In genomic region chr7:6799887-6800286, GRCh38 we compare ENCODE assay signal across 9 cellular contexts. TPM values are rescaled to one million over a fixed set of nuclear protein-coding genes. Genes with fewer than 3 reads are reported as not detected.
DNase-seq lines count a peak whose midpoint lies in the region; ATAC-seq and TF ChIP-seq lines count a peak whose summit lies in the region.
"Not testable (repeated sequence)": the region's sequence is repeated elsewhere in the genome, so short reads cannot be mapped to it uniquely, and the experiment has no call there.
"Had no signal": no experiment of that assay in that cellular context is flagged by ENCODE, and none has a peak within 500 bp of the region (broad histone marks: within the 10 kb centered on the region; RNA-seq: fewer than 3 reads in every experiment).

No MANE protein-coding gene starts in this region.

- not testable (repeated sequence) for H3K9me3 Mint-ChIP-seq in activated CD4-positive, alpha-beta T cell treated with anti-CD3 and anti-CD28 coated beads for 36 hours (ENCODE audit: low read depth); activated T-helper 17 cell treated with anti-CD3 and anti-CD28 coated beads, Interleukin-2, amount 50 U/mL, for 72 hours; activated naive CD8-positive, alpha-beta T cell treated with anti-CD3 and anti-CD28 coated beads, Interleukin-2, amount 50 U/mL, for 24 hours

- TF ChIP-seq CTCF in Panc1 (IDR thresholded peaks at IDR 0.05) = not testable (repeated sequence)

- H3K27ac ChIP-seq in Panc1 (ENCODE audit: low read length) = not testable (repeated sequence)

- not testable (repeated sequence) for BruUV-seq in Panc1 (replicated peaks; lab: Mats Ljungman, UMichigan)

- H3K4me3 ChIP-seq in Panc1 (ENCODE audit: low read depth in 2 of 2, low read length in 2 of 2) = not testable (repeated sequence)

- not testable (repeated sequence) for H3K36me3 Mint-ChIP-seq in activated CD4-positive, alpha-beta T cell treated with anti-CD3 and anti-CD28 coated beads for 36 hours (ENCODE audit: low read depth); activated T-helper 17 cell treated with anti-CD3 and anti-CD28 coated beads, Interleukin-2, amount 50 U/mL, for 72 hours (ENCODE audit: low read depth); activated naive CD8-positive, alpha-beta T cell treated with anti-CD3 and anti-CD28 coated beads, Interleukin-2, amount 50 U/mL, for 24 hours (ENCODE audit: low read depth)

- not testable (repeated sequence) for H3K27me3 ChIP-seq in Panc1 (ENCODE audit: control insufficient read depth, insufficient read depth, low read length)

- not testable (repeated sequence) for H3K4me1 Mint-ChIP-seq in activated CD4-positive, alpha-beta T cell treated with anti-CD3 and anti-CD28 coated beads for 36 hours; activated T-helper 17 cell treated with anti-CD3 and anti-CD28 coated beads, Interleukin-2, amount 50 U/mL, for 72 hours; activated naive CD8-positive, alpha-beta T cell treated with anti-CD3 and anti-CD28 coated beads, Interleukin-2, amount 50 U/mL, for 24 hours

- H3K4me3 Mint-ChIP-seq in activated CD4-positive, alpha-beta T cell treated with anti-CD3 and anti-CD28 coated beads for 36 hours; activated T-helper 17 cell treated with anti-CD3 and anti-CD28 coated beads, Interleukin-2, amount 50 U/mL, for 72 hours; activated naive CD8-positive, alpha-beta T cell treated with anti-CD3 and anti-CD28 coated beads, Interleukin-2, amount 50 U/mL, for 24 hours: not testable (repeated sequence)

- H3K27ac Mint-ChIP-seq in activated CD4-positive, alpha-beta T cell treated with anti-CD3 and anti-CD28 coated beads for 36 hours; activated T-helper 17 cell treated with anti-CD3 and anti-CD28 coated beads, Interleukin-2, amount 50 U/mL, for 72 hours; activated naive CD8-positive, alpha-beta T cell treated with anti-CD3 and anti-CD28 coated beads, Interleukin-2, amount 50 U/mL, for 24 hours: not testable (repeated sequence)

- not testable (repeated sequence) for H3K4me1 ChIP-seq in Panc1 (ENCODE audit: control insufficient read depth, insufficient read depth, low read length)

- in situ Hi-C loops in Panc1 (cut with HindIII; ENCODE audit: low pct_unique_long_range_greater_than_20kb, low sequenced_read_pairs) = not testable (repeated sequence)

- intact Hi-C loops in Panc1 (cut with micrococcal nuclease; ENCODE audit: unreplicated experiment); activated CD4-positive, alpha-beta T cell treated with anti-CD3 and anti-CD28 coated beads for 36 hours (cut with DNase I, micrococcal nuclease): not testable (repeated sequence)

- H3K27me3 Mint-ChIP-seq in activated CD4-positive, alpha-beta T cell treated with anti-CD3 and anti-CD28 coated beads for 36 hours; activated T-helper 17 cell treated with anti-CD3 and anti-CD28 coated beads, Interleukin-2, amount 50 U/mL, for 72 hours; activated naive CD8-positive, alpha-beta T cell treated with anti-CD3 and anti-CD28 coated beads, Interleukin-2, amount 50 U/mL, for 24 hours: not testable (repeated sequence)

- CTCF ChIA-PET in Panc1 (lab: Charles Lee); activated CD4-positive, alpha-beta T cell treated with anti-CD3 and anti-CD28 coated beads for 36 hours (lab: Charles Lee): not testable (repeated sequence)

- POLR2A ChIA-PET in Panc1 (lab: Charles Lee); activated CD4-positive, alpha-beta T cell treated with anti-CD3 and anti-CD28 coated beads for 36 hours (lab: Charles Lee): not testable (repeated sequence)

- not testable (repeated sequence) for H3K36me3 ChIP-seq in Panc1 (ENCODE audit: control insufficient read depth, insufficient read depth, low read length)

- DNase-seq in Panc1 (ENCODE audit: low read depth, low spot score); activated CD4-positive, alpha-beta T cell treated with anti-CD3 and anti-CD28 coated beads for 36 hours; activated naive CD8-positive, alpha-beta T cell treated with anti-CD3 and anti-CD28 coated beads, Interleukin-2, amount 50 U/mL, for 24 hours; stimulated activated naive CD8-positive, alpha-beta T cell treated with anti-CD3 and anti-CD28 coated beads, Interleukin-15, Interleukin-2, amounts not matched to agents 100 U/mL and 50 U/mL, for 24 hours: not testable (repeated sequence)

- peak; percentile 18; the same call in 1 of the 2 replicates for ATAC-seq in Panc1
- peak; percentile 42 for ATAC-seq in activated CD4-positive, alpha-beta T cell treated with anti-CD3 and anti-CD28 coated beads for 36 hours
- ATAC-seq in activated T-helper 17 cell treated with anti-CD3 and anti-CD28 coated beads, Interleukin-2, amount 50 U/mL, for 72 hours (replicated peaks) = peak; percentile 62
- ATAC-seq in activated naive CD8-positive, alpha-beta T cell treated with anti-CD3 and anti-CD28 coated beads, Interleukin-2, amount 50 U/mL, for 24 hours = peak; percentile 51
- ATAC-seq in stimulated activated naive CD8-positive, alpha-beta T cell treated with anti-CD3 and anti-CD28 coated beads, Interleukin-15, Interleukin-2, amounts not matched to agents 100 U/mL and 50 U/mL, for 24 hours = peak; percentile 20

- not testable (repeated sequence) for H3K9me3 ChIP-seq in Panc1 (ENCODE audit: control insufficient read depth, insufficient read depth, low read depth, low read length)

RNA-seq across cellular contexts. Expression of gene CCZ1B, which starts 26.2 kb away (rescaled TPM):
- total RNA-seq in Panc1 (2021; ENCODE audit: unreplicated experiment) = 81.2 TPM
- polyA plus RNA-seq in Panc1 (2012; ENCODE audit: insufficient read length) = 73.0 TPM
- 10 to 100 TPM; 41.9 to 42.4 TPM for total RNA-seq in activated CD4-positive, alpha-beta T cell treated with anti-CD3 and anti-CD28 coated beads for 36 hours
- 10 to 100 TPM; 50.7 to 71.6 TPM for total RNA-seq in activated T-helper 17 cell treated with anti-CD3 and anti-CD28 coated beads, Interleukin-2, amount 50 U/mL, for 72 hours

RNA-seq across cellular contexts. Expression of gene RSPH10B2, which starts 46.0 kb away (rescaled TPM):
- total RNA-seq in Panc1 (2021; ENCODE audit: unreplicated experiment) = 0.15 TPM
- polyA plus RNA-seq in Panc1 (2012; ENCODE audit: insufficient read length) = not detected
- total RNA-seq in activated CD4-positive, alpha-beta T cell treated with anti-CD3 and anti-CD28 coated beads for 36 hours = under 1 TPM in 1 of 2 experiments, not detected in 1; 0.48 TPM
- under 1 TPM; 0.95 TPM for total RNA-seq in activated T-helper 17 cell treated with anti-CD3 and anti-CD28 coated beads, Interleukin-2, amount 50 U/mL, for 72 hours
- polyA plus RNA-seq: AG04450; CD14-positive monocyte; CD4-positive, CD25-positive, alpha-beta regulatory T cell; CD8-positive, alpha-beta memory T cell had no signal
